1 cellular context compared by ENCODE assay signal in the genomic region with DNA sequence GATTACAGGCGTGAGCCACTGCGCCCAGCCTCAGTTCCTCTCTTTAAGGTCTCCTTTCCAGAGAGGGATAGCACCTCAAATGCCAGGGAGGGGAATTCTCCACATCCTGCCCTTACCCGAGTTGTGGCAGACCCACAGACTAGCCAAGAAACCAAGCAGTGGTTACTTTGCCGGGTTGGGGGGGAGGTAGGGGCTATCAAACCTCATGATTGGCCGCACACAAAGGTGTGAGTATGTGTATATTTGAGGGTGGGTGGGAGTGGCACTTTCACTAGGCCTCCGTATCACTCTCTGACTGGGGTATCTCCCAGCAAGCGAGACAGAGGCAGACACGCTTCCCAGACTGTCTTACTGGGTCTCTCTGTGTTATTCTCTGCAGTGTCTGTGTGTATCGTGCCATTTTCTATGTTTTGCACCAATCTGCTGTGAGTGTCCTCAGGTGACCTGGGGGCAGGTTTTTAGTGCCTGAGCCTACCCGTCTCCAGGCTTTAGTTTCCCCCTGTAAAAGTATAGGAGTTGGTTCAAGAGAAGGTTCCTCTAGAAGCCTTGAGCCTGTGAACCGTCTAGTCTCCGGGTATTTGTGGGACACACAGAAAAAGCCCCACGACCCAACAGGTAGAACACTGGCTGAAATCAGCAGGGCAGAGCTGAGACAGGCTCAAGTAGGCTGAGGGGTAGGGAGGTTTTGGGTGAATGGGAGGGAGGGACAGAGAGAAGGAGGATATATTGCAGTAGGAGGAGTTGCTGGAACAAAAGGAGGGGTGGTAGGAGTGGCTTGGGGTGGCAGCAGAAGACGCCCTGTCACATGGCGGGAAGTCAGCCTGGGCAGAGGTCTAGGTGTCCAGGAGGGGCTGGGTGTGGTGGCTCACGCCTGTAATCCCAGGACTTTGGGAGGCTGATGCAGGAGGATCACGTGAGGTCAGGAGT.
A peak's percentile ranks its signal among the peaks of the same experiment; 100 is the strongest.
TF ChIP-seq lines count a peak whose summit lies in the region.

No MANE protein-coding gene starts in this region.

TF ChIP-seq in H1, 55 proteins besides CTCF, POLR2A, EP300 and RAD21:
- TF ChIP-seq MAX (IDR thresholded peaks at IDR 0.05), result 0 out of 2 replicates have a peak, but pooled peaks have one; percentile 24
- no peak for TF ChIP-seq EGR1 (IDR thresholded peaks at IDR 0.05; ENCODE audit: borderline replicate concordance, low read depth, low read length)
- no peak for TF ChIP-seq CEBPB (IDR thresholded peaks at IDR 0.05; ENCODE audit: low read depth, low read length)
- TF ChIP-seq TBP (IDR thresholded peaks at IDR 0.05; ENCODE audit: low read depth, low read length), result 0 out of 2 replicates have a peak, but pooled peaks have one; percentile 21
